1 cellular context compared by ENCODE assay signal in the genomic region with DNA sequence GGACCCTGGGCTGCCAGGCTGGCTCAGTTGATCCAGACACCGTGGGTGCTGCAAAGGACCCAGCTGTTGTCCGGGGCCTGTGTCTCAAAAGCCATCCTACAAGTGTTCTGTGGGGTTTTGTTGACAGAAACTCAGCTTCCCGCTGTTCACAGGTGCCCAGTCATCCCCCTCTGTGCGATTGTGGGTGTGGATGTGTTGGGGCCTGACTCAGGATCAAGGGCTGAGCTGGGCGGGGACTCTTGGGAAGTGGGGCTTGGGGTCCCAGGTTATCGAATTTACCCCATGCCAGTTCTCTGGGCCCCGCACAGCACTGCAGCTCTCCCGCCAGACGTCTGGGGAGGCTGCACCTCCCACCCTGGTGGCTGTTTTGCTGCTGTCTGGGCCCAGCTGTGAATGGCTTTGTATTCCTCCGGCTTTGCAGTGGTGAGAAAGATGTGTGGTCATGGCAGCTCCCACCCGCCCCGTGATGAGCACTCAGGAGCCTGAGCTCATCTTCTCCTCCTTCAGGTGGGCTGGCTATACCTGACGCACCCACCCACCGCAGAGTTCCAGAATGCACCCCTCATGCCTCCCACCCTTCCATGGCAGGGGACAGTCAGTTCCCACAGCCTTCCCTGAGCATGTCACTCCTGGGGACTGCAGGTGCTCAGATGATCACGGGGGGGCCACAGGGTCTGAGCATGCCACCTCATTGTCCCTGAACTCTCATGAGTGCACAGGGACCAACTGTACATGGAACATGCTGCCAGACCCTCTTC.
TF ChIP-seq lines count a peak whose summit lies in the region.

No MANE protein-coding gene starts in this region.

TF ChIP-seq in IMR-90, 13 proteins besides CTCF, POLR2A, EP300 and RAD21:
- no peak for TF ChIP-seq MAFK (IDR thresholded peaks at IDR 0.05; ENCODE audit: low read depth, low read length)
- no peak for TF ChIP-seq CHD1 (IDR thresholded peaks at IDR 0.05; ENCODE audit: low read depth, low read length)
- TF ChIP-seq CEBPB (IDR thresholded peaks at IDR 0.05; ENCODE audit: low read depth, low read length) = no peak
- TF ChIP-seq RFX5 (IDR thresholded peaks at IDR 0.05; ENCODE audit: low read depth, low read length) = no peak
- TF ChIP-seq BHLHE40 (IDR thresholded peaks at IDR 0.05; ENCODE audit: low read depth, low read length) = no peak
- TF ChIP-seq SMC3 (IDR thresholded peaks at IDR 0.05; ENCODE audit: low read depth, low read length) = no peak
- TF ChIP-seq MXI1 (IDR thresholded peaks at IDR 0.05; ENCODE audit: borderline replicate concordance, low read depth, low read length) = no peak
- no peak for TF ChIP-seq NFE2L2 (IDR thresholded peaks at IDR 0.05; ENCODE audit: low read depth, low read length)
- TF ChIP-seq, protein P1, sequence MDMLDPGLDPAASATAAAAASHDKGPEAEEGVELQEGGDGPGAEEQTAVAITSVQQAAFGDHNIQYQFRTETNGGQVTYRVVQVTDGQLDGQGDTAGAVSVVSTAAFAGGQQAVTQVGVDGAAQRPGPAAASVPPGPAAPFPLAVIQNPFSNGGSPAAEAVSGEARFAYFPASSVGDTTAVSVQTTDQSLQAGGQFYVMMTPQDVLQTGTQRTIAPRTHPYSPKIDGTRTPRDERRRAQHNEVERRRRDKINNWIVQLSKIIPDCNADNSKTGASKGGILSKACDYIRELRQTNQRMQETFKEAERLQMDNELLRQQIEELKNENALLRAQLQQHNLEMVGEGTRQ (IDR thresholded peaks at IDR 0.05; ENCODE audit: low read depth, low read length) = no peak
- no peak for TF ChIP-seq ELK1 (IDR thresholded peaks at IDR 0.05; ENCODE audit: borderline replicate concordance, low read depth, low read length)
- no peak for TF ChIP-seq MAZ (IDR thresholded peaks at IDR 0.05; ENCODE audit: borderline replicate concordance, low read depth, low read length)
- TF ChIP-seq FOS (IDR thresholded peaks at IDR 0.05; ENCODE audit: low read depth, low read length) = no peak
